Comparison of ENCODE assay signal across 8 cellular contexts in the genomic region with DNA sequence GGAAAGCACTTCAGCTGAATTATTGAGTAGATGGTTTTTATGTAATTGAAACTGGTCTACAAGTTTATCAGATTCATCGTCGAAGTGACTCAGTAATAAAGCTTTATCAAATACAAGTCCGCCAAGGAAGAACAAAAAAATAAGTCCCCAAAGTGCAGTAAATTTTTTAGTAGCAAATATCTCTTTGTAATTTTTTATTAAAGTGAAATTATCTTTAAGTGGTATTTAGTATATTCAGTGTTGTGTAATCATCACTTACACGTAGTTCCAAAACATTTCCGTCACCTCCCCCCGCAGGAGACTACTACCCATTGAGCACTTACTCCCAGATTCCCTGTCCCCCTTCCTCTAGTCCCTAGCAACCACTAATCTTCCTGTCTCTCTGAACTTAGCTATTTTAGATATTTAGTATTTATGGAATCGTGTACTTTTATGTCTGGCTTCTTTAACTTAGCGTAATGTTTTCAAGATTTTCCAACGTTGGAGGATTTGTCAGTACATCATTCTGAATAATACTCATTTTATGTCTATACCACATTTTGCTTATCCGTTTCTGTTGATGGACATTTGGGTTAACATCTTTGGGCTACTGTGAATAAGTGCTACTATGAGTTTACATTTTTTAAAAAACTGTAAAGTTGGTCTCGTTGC. TPM values are rescaled to one million over a fixed set of nuclear protein-coding genes. Genes with fewer than 3 reads are reported as not detected.
DNase-seq lines count a peak whose midpoint lies in the region; ATAC-seq and TF ChIP-seq lines count a peak whose summit lies in the region.

No MANE protein-coding gene starts in this region.

- H2AFZ ChIP-seq in IMR-90 (replicated peaks; ENCODE audit: low read length, poor library complexity), result no peak overlapping the region

- H3K27ac ChIP-seq in CD4-positive, alpha-beta T cell (ENCODE audit: low read depth, low read length), result peak overlapping the region; percentile 97
- H3K27ac ChIP-seq in IMR-90 (ENCODE audit: insufficient read depth, low read length), result peak overlapping the region; percentile 95

- H3K4me3 ChIP-seq in IMR-90 (ENCODE audit: insufficient read depth, low read depth, low read length), result peak overlapping the region; percentile 72

- peak overlapping the region; percentile 90 for H2BK5ac ChIP-seq in IMR-90 (ENCODE audit: low read depth, low read length, poor library complexity, severe bottlenecking)

- no CpG with 5 or more reads among the region's 11 CpGs for WGBS in IMR-90 (ENCODE audit: extremely low coverage in 2 of 2, insufficient read length in 1 of 2), 2 experiments

- no peaks in the 10 kb centered on the region for H3K27me3 ChIP-seq in CD4-positive, alpha-beta T cell (ENCODE audit: control insufficient read depth, insufficient read depth, low read length)
- no peaks in the 10 kb centered on the region for H3K27me3 ChIP-seq in IMR-90 (ENCODE audit: control insufficient read depth, insufficient read depth, low read length)

- POLR2A ChIA-PET in CD4-positive, alpha-beta T cell (lab: Charles Lee), result interaction anchor here (0.6 to 11.2 kb wide), 13 partner anchors 8 to 172 kb away, joined by 3 to 161 read pairs (median 4); a partner anchor contains a TSS
- POLR2A ChIA-PET in IMR-90 (lab: Charles Lee; ENCODE audit: unreplicated experiment) (interaction anchor here (0.6 to 0.8 kb wide), 6 partner anchors 16 to 541 kb away, joined by 3 to 10 read pairs (median 6); no protein-coding TSS in a partner anchor), T-cell (lab: Charles Lee) (interaction anchor here (0.5 to 2.4 kb wide), 15 partner anchors 10 to 1336 kb away, joined by 3 to 10 read pairs (median 3); a partner anchor contains a TSS)

- H3K9me1 ChIP-seq in IMR-90 (ENCODE audit: insufficient read depth, low read length), result peaks cover 11% of the 10 kb centered on the region

- peak overlapping the region; percentile 63; the same call in 1 of the 2 replicates for H4K5ac ChIP-seq in IMR-90 (ENCODE audit: low read depth, low read length)

- BruUV-seq in IMR-90 (replicated peaks; lab: Mats Ljungman, UMichigan), result no TSS peak

- peak overlapping the region; percentile 76; the same call in 1 of the 2 replicates for H3K4me2 ChIP-seq in IMR-90 (ENCODE audit: low read depth, low read length)

- H3K4me3 Mint-ChIP-seq in CD4-positive, alpha-beta T cell, result peak overlapping the region; percentile 94
- H3K4me3 Mint-ChIP-seq in T-cell (peak overlapping the region; percentile 90 to 96 (median 96)), naive B cell (peak overlapping the region; percentile 83 to 100 (median 96))

- H3K9me3 Mint-ChIP-seq in CD4-positive, alpha-beta T cell, result no peaks in the 10 kb centered on the region
- H3K9me3 Mint-ChIP-seq in T-cell (no peaks in the 10 kb centered on the region), naive B cell (peaks cover 0 to 4% (median 0%) of the 10 kb centered on the region in 7 donors)

- TF ChIP-seq CTCF in CD4-positive, alpha-beta T cell (IDR thresholded peaks at IDR 0.05), result no peak
- no peak for TF ChIP-seq CTCF in IMR-90 (conservative IDR thresholded peaks at IDR 0.05; ENCODE audit: low read depth, low read length)

- peaks cover 7% of the 10 kb centered on the region for H3K4me1 ChIP-seq in IMR-90 (ENCODE audit: control insufficient read depth, insufficient read depth, low read length)

- peak overlapping the region; percentile 0; the same call in 1 of the 3 replicates for H2BK15ac ChIP-seq in IMR-90 (ENCODE audit: low read depth, low read length)

- TF ChIP-seq POLR2A in IMR-90 (IDR thresholded peaks at IDR 0.05; ENCODE audit: low read depth, low read length) (peak; percentile 64; the same call in 1 of the 2 replicates), erythroblast (IDR thresholded peaks at IDR 0.05; ENCODE audit: low read length) (no peak)

- H3K56ac ChIP-seq in IMR-90 (ENCODE audit: extremely low read depth, insufficient read depth, low read length), result peak overlapping the region; percentile 99

- H3K79me1 ChIP-seq in IMR-90 (ENCODE audit: low read depth in 1 of 2, low read length in 2 of 2), result peaks cover 13 to 40% of the 10 kb centered on the region in 2 experiments

- peak overlapping the region; percentile 97 for H3K27ac Mint-ChIP-seq in CD4-positive, alpha-beta T cell
- H3K27ac Mint-ChIP-seq in T-cell (peak overlapping the region; percentile 98), naive B cell (peak overlapping the region; percentile 98 to 100 (median 100))

- peak overlapping the region; percentile 32; the same call in 1 of the 2 replicates for H2BK120ac ChIP-seq in IMR-90 (ENCODE audit: low read depth, low read length)

- peaks cover 64% of the 10 kb centered on the region for H3K4me1 Mint-ChIP-seq in CD4-positive, alpha-beta T cell (ENCODE audit: low read depth)
- H3K4me1 Mint-ChIP-seq in T-cell (peaks cover 46 to 62% (median 58%) of the 10 kb centered on the region in 3 donors), naive B cell (peaks cover 56 to 60% (median 57%) of the 10 kb centered on the region in 3 donors)

- peak overlapping the region; percentile 94; the same call in 1 of the 2 replicates for H3K4ac ChIP-seq in IMR-90 (ENCODE audit: low read depth, low read length)

- intact Hi-C loops in CD4-positive, alpha-beta T cell (cut with DNase I, micrococcal nuclease), result loop anchor here (2.0 kb wide), 2 partner anchors 48 to 154 kb away; a partner anchor contains a TSS
- intact Hi-C loops in IMR-90 (cut with micrococcal nuclease), result loop anchor here (2.0 to 5.0 kb wide), 2 partner anchors 152 to 173 kb away; a partner anchor contains a TSS

- H3K18ac ChIP-seq in IMR-90 (ENCODE audit: low read depth, low read length), result peak overlapping the region; percentile 62

- TF ChIP-seq RAD21 in IMR-90 (IDR thresholded peaks at IDR 0.05; ENCODE audit: low read length), result no peak

- peak overlapping the region; percentile 100 for H3K14ac ChIP-seq in IMR-90 (replicated peaks; ENCODE audit: low read depth, low read length)

- H3K9ac ChIP-seq in IMR-90 (ENCODE audit: low read depth, low read length), result peak overlapping the region; percentile 98

- H4K20me1 ChIP-seq in IMR-90 (ENCODE audit: insufficient read depth, low read length), result peaks cover 61% of the 10 kb centered on the region

- no peak for ATAC-seq in CD4-positive, alpha-beta T cell (ENCODE audit: poor library complexity)
- ATAC-seq in IMR-90 (ENCODE audit: low read depth), result no peak
- no peak for ATAC-seq in T-cell (replicated peaks in 1 of 4)
- ATAC-seq in naive B cell (ENCODE audit: low read depth in 2 of 2), result no peak
- ATAC-seq in GM21529 (IDR thresholded peaks at IDR 0.05; ENCODE audit: unreplicated experiment), result no peak

- DNase-seq in CD4-positive, alpha-beta T cell, result no peak
- peak; percentile 55 for DNase-seq in IMR-90
- DNase-seq in T-cell, result peak in 1 of 34 experiments; percentile 30
- peak; percentile 71 to 82 for DNase-seq in erythroblast (lab: John Stamatoyannopoulos, UW)
- DNase-seq in naive B cell, result peak; percentile 25
- DNase-seq in activated CD4-positive, CD25-positive, alpha-beta regulatory T cell (lab: John Stamatoyannopoulos, UW), result no peak
- DNase-seq in HPDE6-E6E7 (ENCODE audit: extremely low spot score), result no peak

- peaks cover 32% of the 10 kb centered on the region for H3K36me3 ChIP-seq in IMR-90 (ENCODE audit: control insufficient read depth, insufficient read depth, low read length)

- H2BK20ac ChIP-seq in IMR-90 (ENCODE audit: low read depth, low read length), result no peak overlapping the region

- dilution Hi-C loops in IMR-90 (cut with HindIII; ENCODE audit: low sequenced_read_pairs, unreplicated experiment), result no loop called here

- in situ Hi-C loops in IMR-90 (cut with MboI; ENCODE audit: low sequenced_read_pairs), result no loop called here

- peak overlapping the region; percentile 96; the same call in 1 of the 2 replicates for H4K91ac ChIP-seq in IMR-90 (ENCODE audit: insufficient read depth, low read depth, low read length)

- H4K8ac ChIP-seq in IMR-90 (ENCODE audit: low read depth in 2 of 2, low read length in 2 of 2), result peak overlapping the region; percentile 82 to 95

- H2AK9ac ChIP-seq in IMR-90 (replicated peaks; ENCODE audit: low read depth, low read length, poor library complexity), result no peak overlapping the region

- H3K36me3 Mint-ChIP-seq in CD4-positive, alpha-beta T cell (ENCODE audit: low read depth), result peaks cover 64% of the 10 kb centered on the region
- peaks cover 48% of the 10 kb centered on the region for H3K36me3 Mint-ChIP-seq in T-cell
- H3K36me3 Mint-ChIP-seq in naive B cell, result peaks cover 35 to 40% of the 10 kb centered on the region in 2 donors

- H2AK5ac ChIP-seq in IMR-90 (ENCODE audit: low read depth, low read length), result no peak overlapping the region

- H3K27me3 Mint-ChIP-seq in CD4-positive, alpha-beta T cell, result peaks cover 5% of the 10 kb centered on the region
- H3K27me3 Mint-ChIP-seq in T-cell (no peaks in the 10 kb centered on the region), naive B cell (no peaks in the 10 kb centered on the region)

- H3K9me3 ChIP-seq in CD4-positive, alpha-beta T cell (ENCODE audit: control insufficient read depth, low read length), result no peaks in the 10 kb centered on the region
- no peaks in the 10 kb centered on the region for H3K9me3 ChIP-seq in IMR-90 (ENCODE audit: control insufficient read depth, insufficient read depth, low read length)

- CTCF ChIA-PET in CD4-positive, alpha-beta T cell (lab: Charles Lee), result interaction anchor here (0.7 to 1.4 kb wide), 4 partner anchors 12 to 172 kb away, joined by 3 to 4 read pairs (median 3); no protein-coding TSS in a partner anchor
- CTCF ChIA-PET in IMR-90 (lab: Yijun Ruan, JAX), result no interaction called here
- CTCF ChIA-PET in T-cell (lab: Charles Lee), result interaction anchor here in 1 of 2 donors (1.0 kb wide), 2 partner anchors 20 to 172 kb away, joined by 4 to 6 read pairs; no protein-coding TSS in a partner anchor

- peak overlapping the region; percentile 91 for H3K23ac ChIP-seq in IMR-90 (ENCODE audit: low read depth, low read length)

TF ChIP-seq in IMR-90, 13 proteins besides CTCF, POLR2A, EP300 and RAD21 (continues in another document):
- 0 out of 2 replicates have a peak, but pooled peaks have one; percentile 10 for TF ChIP-seq CHD1 (IDR thresholded peaks at IDR 0.05; ENCODE audit: low read depth, low read length)
- TF ChIP-seq CEBPB (IDR thresholded peaks at IDR 0.05; ENCODE audit: low read depth, low read length), result peak; percentile 86

RNA-seq across cellular contexts. Expression of a gene that starts 1.1 kb away (rescaled TPM):
- total RNA-seq in CD4-positive, alpha-beta T cell, result 100 to 1,000 TPM; 550 to 556 TPM
- total RNA-seq in IMR-90 (2012; rRNA removed) (237 and 256 TPM in 2 replicates), T-cell (100 to 1,000 TPM; 322 to 546 (median 332) TPM)
- polyA plus RNA-seq in IMR-90 (2012; rRNA removed) (297 and 394 TPM in 2 replicates), naive B cell (ENCODE audit: low read depth in 6 of 6) (100 to 1,000 TPM; 246 to 396 (median 285) TPM)
- polyA plus RNA-seq in IMR-90 (2012; cell fraction: cytosol; rRNA removed), result 52.5 and 172 TPM in 2 replicates
- polyA plus RNA-seq in IMR-90 (2012; cell fraction: nucleus; rRNA removed; ENCODE audit: low replicate concordance), result 113 and 275 TPM in 2 replicates

RNA-seq across cellular contexts. Expression of a gene that starts 48.0 kb away (rescaled TPM):
- 10 to 100 TPM; 47.0 to 48.4 TPM for total RNA-seq in CD4-positive, alpha-beta T cell
- 9.7 and 10.6 TPM in 2 replicates for total RNA-seq in IMR-90 (2012; rRNA removed)
- polyA plus RNA-seq in IMR-90 (2012; rRNA removed), result 14.6 and 19.7 TPM in 2 replicates
- polyA plus RNA-seq in IMR-90 (2012; cell fraction: cytosol; rRNA removed), result 4.8 and 5.6 TPM in 2 replicates
- 7.4 and 39.5 TPM in 2 replicates for polyA plus RNA-seq in IMR-90 (2012; cell fraction: nucleus; rRNA removed; ENCODE audit: low replicate concordance)
- total RNA-seq in T-cell, result 100 to 1,000 TPM in 4 of 5 donors, 10 to 100 TPM in 1; 90.3 to 164 (median 152) TPM
- 10 to 100 TPM; 16.8 to 57.7 (median 36.3) TPM for polyA plus RNA-seq in naive B cell (ENCODE audit: low read depth in 6 of 6)

Comparison
In these comparisons a context has a peak if more than half of its experiments do, and no peak if none do; other contexts are left out.
1. DNase-seq: peak in IMR-90 (single experiment), erythroblast (2 of 2) and naive B cell (single experiment); none in CD4-positive, alpha-beta T cell (0 of 10), activated CD4-positive, CD25-positive, alpha-beta regulatory T cell (0 of 4) and HPDE6-E6E7 (single experiment).
2. Peak in every context shown above with its lines, with median percentiles within 50 percentile points of each other: H3K27ac Mint-ChIP-seq and H3K4me3 Mint-ChIP-seq.